In genomic region chr17:46225274-46225794, GRCh38 we compare ENCODE assay signal across 8 cellular contexts. TPM values are rescaled to one million over a fixed set of nuclear protein-coding genes. Genes with fewer than 3 reads are reported as not detected.
A peak's percentile ranks its signal among the peaks of the same experiment; 100 is the strongest.
DNase-seq lines count a peak whose midpoint lies in the region; ATAC-seq, FAIRE-seq and TF ChIP-seq lines count a peak whose summit lies in the region.
"Not testable (repeated sequence)": the region's sequence is repeated elsewhere in the genome, so short reads cannot be mapped to it uniquely, and the experiment has no call there.

No MANE protein-coding gene starts in this region.

- H3K27me3 ChIP-seq in WERI-Rb-1 (ENCODE audit: insufficient read depth, low read depth, severe bottlenecking); bronchial epithelial cell (ENCODE audit: control insufficient read depth, insufficient read depth, low read length); small intestine (ENCODE audit: control insufficient read depth in 2 of 2, insufficient read depth in 2 of 2, low read length in 2 of 2): not testable (repeated sequence)

- WGBS in small intestine, 3 donors = 0 to 1% (median 0%) methylated on average over 13 to 21 of the region's 22 CpGs

- not testable (repeated sequence) for TF ChIP-seq CTCF in AG04449 (IDR thresholded peaks at IDR 0.05; ENCODE audit: insufficient read depth, low read length, missing control alignments); WERI-Rb-1 (IDR thresholded peaks at IDR 0.05; ENCODE audit: low read depth, low read length); bronchial epithelial cell (IDR thresholded peaks at IDR 0.05; ENCODE audit: insufficient read depth, low read length, severe bottlenecking)

- ATAC-seq in GM18873 (IDR thresholded peaks at IDR 0.05; ENCODE audit: low FRiP score, unreplicated experiment) (peak; percentile 84), HG03108 (IDR thresholded peaks at IDR 0.05; ENCODE audit: unreplicated experiment) (peak; percentile 99)

- not testable (repeated sequence) for H3K9me3 ChIP-seq in WERI-Rb-1 (ENCODE audit: severe bottlenecking); small intestine (ENCODE audit: control insufficient read depth, low read depth)

- not testable (repeated sequence) for H3K36me3 ChIP-seq in WERI-Rb-1; bronchial epithelial cell (ENCODE audit: control insufficient read depth, insufficient read depth, low read length); small intestine (ENCODE audit: control insufficient read depth in 2 of 2, insufficient read depth in 2 of 2, low read length in 2 of 2)

- peak overlapping the region; percentile 46 for H3K4me3 ChIP-seq in AG04449 (ENCODE audit: low read depth, low read length)
- H3K4me3 ChIP-seq in WERI-Rb-1 (ENCODE audit: low read depth, low read length) = peak overlapping the region; percentile 51
- H3K4me3 ChIP-seq in bronchial epithelial cell (ENCODE audit: low read depth, low read length) = peak overlapping the region; percentile 41
- peak overlapping the region; percentile 41 to 67 for H3K4me3 ChIP-seq in small intestine (ENCODE audit: low read depth in 1 of 2, low read length in 2 of 2)

- POLR2A ChIA-PET in AG04449 (lab: Yijun Ruan, JAX) = not testable (repeated sequence)

- CTCF ChIA-PET in AG04449 (lab: Yijun Ruan, JAX) = not testable (repeated sequence)

- H3K27ac ChIP-seq in WERI-Rb-1; small intestine (ENCODE audit: low read depth in 1 of 2, low read length in 1 of 2): not testable (repeated sequence)

- not testable (repeated sequence) for FAIRE-seq in bronchial epithelial cell (lab: Jason Lieb, UNC); small intestine (lab: Jason Lieb, UNC)

- H3K4me1 ChIP-seq in small intestine (ENCODE audit: control insufficient read depth in 2 of 2, insufficient read depth in 1 of 2, low read depth in 1 of 2, low read length in 1 of 2) = not testable (repeated sequence)

- peak; percentile 2 for DNase-seq in AG04449 (ENCODE audit: low read depth, low spot score)
- peak; percentile 100 for DNase-seq in NCI-H2196 (lab: John Stamatoyannopoulos, UW; ENCODE audit: unreplicated experiment)
- peak; percentile 99 for DNase-seq in WERI-Rb-1
- DNase-seq in bronchial epithelial cell (ENCODE audit: low read depth) = peak; percentile 83
- peak; percentile 98 for DNase-seq in iPS-NIHi7 (ENCODE audit: extremely low spot score)
- DNase-seq in small intestine = peak; percentile 90

RNA-seq across cellular contexts. Expression of gene KANSL1, which starts 32.1 kb away (rescaled TPM):
- 58.5 and 106 TPM in 2 replicates for total RNA-seq in bronchial epithelial cell
- 10 to 100 TPM; 12.7 to 24.2 (median 16.2) TPM for polyA plus RNA-seq in small intestine

Comparison
In these comparisons a context has a peak if more than half of its experiments do, and no peak if none do; other contexts are left out.
1. DNase-seq: peak in every context shown above with its lines; median percentile 100 in NCI-H2196; 99 in WERI-Rb-1; 98 in iPS-NIHi7; 90 in small intestine; 83 in bronchial epithelial cell; 2 in AG04449.